8 cellular contexts compared by ENCODE assay signal in genomic region chr4:38668203-38668602, GRCh38. TPM values are rescaled to one million over a fixed set of nuclear protein-coding genes. Genes with fewer than 3 reads are reported as not detected.
DNase-seq lines count a peak whose midpoint lies in the region; TF ChIP-seq lines count a peak whose summit lies in the region.
"Had no signal": no experiment of that assay in that cellular context is flagged by ENCODE, and none has a peak within 500 bp of the region (broad histone marks: within the 10 kb centered on the region; RNA-seq: fewer than 3 reads in every experiment).

No MANE protein-coding gene starts in this region.

- H3K4me3 ChIP-seq in HUES64 (ENCODE audit: low read length) = peak overlapping the region; percentile 15; the same call in 1 of the 2 replicates
- H3K4me3 ChIP-seq in mucosa of rectum (ENCODE audit: low read length in 2 of 2) = no peak overlapping the region
- H3K4me3 ChIP-seq in testis = no peak overlapping the region

- no peaks in the 10 kb centered on the region for H3K9me3 ChIP-seq in HUES64 (ENCODE audit: insufficient read depth, low read depth, low read length)
- no peaks in the 10 kb centered on the region for H3K9me3 ChIP-seq in mucosa of rectum (ENCODE audit: control insufficient read depth in 2 of 2, low read length in 2 of 2)
- H3K9me3 ChIP-seq in testis = no peaks in the 10 kb centered on the region

- H3K36me3 ChIP-seq in HUES64 (ENCODE audit: insufficient read depth, low read length) (no peaks in the 10 kb centered on the region), mucosa of rectum (ENCODE audit: control insufficient read depth in 2 of 2, insufficient read depth in 2 of 2, low read length in 2 of 2) (no peaks in the 10 kb centered on the region), testis (ENCODE audit: low read depth, missing control alignments) (no peaks in the 10 kb centered on the region)

- H3K27ac ChIP-seq in HUES64 (ENCODE audit: low read depth, low read length) (peak overlapping the region; percentile 95), cingulate gyrus (ENCODE audit: low read depth, low read length) (peak overlapping the region; percentile 2), mucosa of rectum (ENCODE audit: low read depth in 2 of 2, low read length in 2 of 2) (peak overlapping the region; percentile 98 to 99), testis (peak overlapping the region; percentile 83 to 99)

- no peak for DNase-seq in testis
- no peak for DNase-seq in activated naive CD4-positive, alpha-beta T cell treated with anti-CD3 and anti-CD28 coated beads, Interleukin-2, amount 50 U/mL, for 16 hours
- no peak for DNase-seq in T-helper 9 cell
- no peak for DNase-seq in kidney tubule cell (ENCODE audit: low spot score)
- DNase-seq: Right ventricle myocardium superior had no signal

- no peaks in the 10 kb centered on the region for H3K27me3 ChIP-seq in HUES64 (ENCODE audit: insufficient read depth, low read length)
- H3K27me3 ChIP-seq in mucosa of rectum (ENCODE audit: control insufficient read depth in 2 of 2, insufficient read depth in 2 of 2, low read length in 2 of 2) = no peaks in the 10 kb centered on the region
- no peaks in the 10 kb centered on the region for H3K27me3 ChIP-seq in testis

- no CpG with 5 or more reads among the region's 1 CpG for WGBS in HUES64
- WGBS in testis, 2 donors = 35 to 58% methylated on average over 1 of the region's 1 CpG

- peaks cover 75% of the 10 kb centered on the region for H3K4me1 ChIP-seq in HUES64 (ENCODE audit: insufficient read depth, low read length)
- H3K4me1 ChIP-seq in mucosa of rectum (ENCODE audit: control insufficient read depth in 2 of 2, insufficient read depth in 2 of 2, low read length in 2 of 2) = peaks cover 50 to 57% of the 10 kb centered on the region in 2 donors
- H3K4me1 ChIP-seq in testis = peaks cover 52% of the 10 kb centered on the region

- no peak for TF ChIP-seq POLR2A in testis (IDR thresholded peaks at IDR 0.05)

- H3K9ac ChIP-seq in HUES64 (ENCODE audit: low read depth, low read length) (peak overlapping the region; percentile 82; the same call in 1 of the 2 replicates), mucosa of rectum (ENCODE audit: low read depth in 1 of 2, low read length in 2 of 2) (peak overlapping the region; percentile 18 to 99)

- TF ChIP-seq CTCF in testis (IDR thresholded peaks at IDR 0.05) = no peak

- intact Hi-C loops in testis (cut with DNase I; ENCODE audit: low total_unique reads) = no loop called here

RNA-seq across cellular contexts. Expression of gene KLF3, which starts 4.2 kb away (rescaled TPM):
- polyA plus RNA-seq in HUES64 (2013, experiment 1 of 2) = 16.8 TPM
- 23.5 TPM for polyA plus RNA-seq in HUES64 (2013, experiment 2 of 2)
- 10 to 100 TPM; 21.2 to 24.6 TPM for total RNA-seq in testis
- polyA plus RNA-seq in testis (ENCODE audit: insufficient read depth, low read depth, low replicate concordance) = 16.4 TPM

Comparison
In these comparisons a context has a peak if more than half of its experiments do, and no peak if none do; other contexts are left out.
1. H3K27ac ChIP-seq: peak in every context shown above with its lines; median percentile 98 in mucosa of rectum; 95 in HUES64; 91 in testis; 2 in cingulate gyrus.